13 cellular contexts compared by ENCODE assay signal in genomic region chr1:221449801-221450470, GRCh38.
DNase-seq lines count a peak whose midpoint lies in the region; ATAC-seq and TF ChIP-seq lines count a peak whose summit lies in the region.
"Had no signal": no experiment of that assay in that cellular context is flagged by ENCODE, and none has a peak within 500 bp of the region (broad histone marks: within the 10 kb centered on the region; RNA-seq: fewer than 3 reads in every experiment).

No MANE protein-coding gene starts in this region.

- no peaks in the 10 kb centered on the region for H3K79me2 ChIP-seq in GM23248 (ENCODE audit: insufficient read depth)

- peaks cover 27% of the 10 kb centered on the region for H3F3A ChIP-seq in GM23248 (ENCODE audit: insufficient read depth)

- CTCF ChIA-PET in A673 (lab: Charles Lee), result no interaction called here

- 0 out of 2 replicates have a peak, but pooled peaks cover 2% of the 10 kb centered on the region for H3K9me2 ChIP-seq in GM23248 (ENCODE audit: insufficient read depth)

- no peaks in the 10 kb centered on the region for H4K20me1 ChIP-seq in GM23248 (ENCODE audit: insufficient read depth)

- intact Hi-C loops in A673 (cut with micrococcal nuclease; ENCODE audit: unreplicated experiment), result no loop called here

- H3K9me3 ChIP-seq in GM23248 (ENCODE audit: low read depth), result no peaks in the 10 kb centered on the region
- no peaks in the 10 kb centered on the region for H3K9me3 ChIP-seq in RWPE2 (ENCODE audit: severe bottlenecking)
- no peaks in the 10 kb centered on the region for H3K9me3 ChIP-seq in A673 (ENCODE audit: low read depth, low read length, poor library complexity, severe bottlenecking)

- H3K27ac ChIP-seq in GM23248, result peak overlapping the region; percentile 53
- H3K27ac ChIP-seq in RWPE2 (ENCODE audit: poor library complexity, severe bottlenecking), result peak overlapping the region; percentile 39
- H3K27ac ChIP-seq in A673 (ENCODE audit: low read depth, low read length, poor library complexity, severe bottlenecking), result no peak overlapping the region
- H3K27ac ChIP-seq: 22Rv1, SK-N-MC had no signal

- H2AFZ ChIP-seq in GM23248, result peak overlapping the region; percentile 40

- H3K4me1 ChIP-seq in GM23248 (ENCODE audit: insufficient read depth) (peaks cover 16% of the 10 kb centered on the region), RWPE2 (ENCODE audit: insufficient read depth, poor library complexity, severe bottlenecking) (no peaks in the 10 kb centered on the region), A673 (ENCODE audit: insufficient read depth, low read length, poor library complexity, severe bottlenecking) (no peaks in the 10 kb centered on the region)

- POLR2A ChIA-PET in A673 (lab: Charles Lee; ENCODE audit: low non-redundant PET), result no interaction called here

- TF ChIP-seq CTCF in RWPE2 (IDR thresholded peaks at IDR 0.05; ENCODE audit: poor library complexity, severe bottlenecking), result no peak
- TF ChIP-seq CTCF in A673 (conservative IDR thresholded peaks at IDR 0.05; ENCODE audit: low read depth, low read length), result no peak

- WGBS in GM23248 (ENCODE audit: low coverage in 1 of 2, low lambda C conversion rate in 2 of 2, missing lambda C conversion rate in 2 of 2), 2 experiments, result 24 to 26% methylated on average over 3 of the region's 3 CpGs

- peak overlapping the region; percentile 12; the same call in 1 of the 2 replicates for H3K9ac ChIP-seq in GM23248

- no peaks in the 10 kb centered on the region for H3K36me3 ChIP-seq in GM23248 (ENCODE audit: low read depth)
- H3K36me3 ChIP-seq in RWPE2 (ENCODE audit: low read depth), result no peaks in the 10 kb centered on the region
- no peaks in the 10 kb centered on the region for H3K36me3 ChIP-seq in A673 (ENCODE audit: insufficient read depth, low read length, poor library complexity, severe bottlenecking)

- H3K4me2 ChIP-seq in GM23248 (ENCODE audit: unreplicated experiment), result peak overlapping the region; percentile 65
- H3K4me2 ChIP-seq: smooth muscle cell had no signal

- peak; percentile 97 to 100 for ATAC-seq in activated CD4-positive, CD25-positive, alpha-beta regulatory T cell treated with anti-CD3 and anti-CD28 coated beads, Interleukin-2, amount 50 U/mL, for 24 hours
- no peak; the same call in 2 of the 3 replicates for ATAC-seq in RWPE2 (ENCODE audit: low read depth)
- no peak for ATAC-seq in esophagus mucosa
- ATAC-seq: natural killer cell had no signal

- in situ Hi-C loops in GM23248 (cut with MboI), result no loop called here

- peak overlapping the region; percentile 41 for H3K4me3 ChIP-seq in GM23248
- H3K4me3 ChIP-seq in RWPE2 (ENCODE audit: severe bottlenecking), result no peak overlapping the region
- no peak overlapping the region for H3K4me3 ChIP-seq in A673 (ENCODE audit: low read depth, low read length, poor library complexity, severe bottlenecking)
- H3K4me3 ChIP-seq: SK-N-MC, smooth muscle cell had no signal

- no TSS peak for BruUV-seq in A673 (replicated peaks; lab: Mats Ljungman, UMichigan)

- H3K27me3 ChIP-seq in GM23248 (replicated peaks; ENCODE audit: insufficient read depth) (no peaks in the 10 kb centered on the region), RWPE2 (ENCODE audit: insufficient read depth, poor library complexity, severe bottlenecking) (no peaks in the 10 kb centered on the region), A673 (replicated peaks; ENCODE audit: insufficient read depth, low read depth, low read length, poor library complexity) (no peaks in the 10 kb centered on the region)

- no peak for DNase-seq in activated CD4-positive, CD25-positive, alpha-beta regulatory T cell treated with anti-CD3 and anti-CD28 coated beads, Interleukin-2, amount 50 U/mL, for 72 hours
- DNase-seq in GM23248 (peak; percentile 64), RWPE2 (ENCODE audit: low spot score) (no peak), glomerular visceral epithelial cell (ENCODE audit: extremely low spot score) (peak; percentile 28), NCI-H345 (lab: John Stamatoyannopoulos, UW) (no peak), A673 (ENCODE audit: low spot score) (no peak)
- DNase-seq: activated CD4-positive, alpha-beta T cell treated with anti-CD3 and anti-CD28 coated beads for 4 hours; natural killer cell had no signal

Comparison
In these comparisons a context has a peak if more than half of its experiments do, and no peak if none do; other contexts are left out.
1. ATAC-seq: peak in activated CD4-positive, CD25-positive, alpha-beta regulatory T cell treated with anti-CD3 and anti-CD28 coated beads, Interleukin-2, amount 50 U/mL, for 24 hours (2 of 2); none in RWPE2 (single experiment) and esophagus mucosa (single experiment).
2. DNase-seq: peak in GM23248 (single experiment) and glomerular visceral epithelial cell (single experiment); none in activated CD4-positive, CD25-positive, alpha-beta regulatory T cell treated with anti-CD3 and anti-CD28 coated beads, Interleukin-2, amount 50 U/mL, for 72 hours (single experiment), RWPE2 (single experiment), NCI-H345 (single experiment) and A673 (single experiment).